In the genomic region with DNA sequence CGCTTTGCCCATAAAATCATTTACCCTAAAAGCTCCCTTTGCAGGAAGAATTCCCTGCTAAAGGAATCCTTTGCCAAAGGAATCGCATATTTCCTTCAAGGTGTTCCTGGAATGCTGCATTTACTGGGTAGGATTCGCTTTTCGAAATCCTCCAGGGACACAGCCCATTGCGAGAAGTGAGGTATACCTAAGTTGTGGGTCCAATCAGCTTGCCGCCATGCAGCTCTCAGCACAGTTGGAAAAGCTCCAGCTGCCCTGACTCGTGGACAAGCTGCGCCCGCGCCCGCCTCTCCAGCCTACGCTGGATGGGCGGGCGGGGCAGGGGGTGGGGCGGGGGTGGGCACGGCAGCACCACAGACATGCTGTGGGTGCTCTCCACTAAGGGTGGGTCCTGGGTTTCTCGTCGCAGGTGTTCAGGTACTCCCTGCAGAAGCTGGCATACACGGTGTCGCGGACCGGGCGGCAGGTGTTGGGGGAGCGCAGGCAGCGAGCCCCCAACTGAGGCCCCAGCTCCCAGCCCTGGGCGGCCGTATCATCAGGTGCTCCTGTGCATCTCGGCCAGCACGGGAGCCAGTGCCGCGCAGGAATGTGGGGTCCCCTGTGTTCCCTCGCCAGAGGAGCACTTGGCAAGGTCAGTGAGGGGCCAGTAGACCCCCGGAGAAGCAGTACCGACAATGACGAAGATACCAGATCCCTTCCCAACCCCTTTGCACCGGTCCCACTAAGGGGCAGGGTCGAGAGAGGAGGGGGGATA, we compare ENCODE assay signal across 12 cellular contexts. TPM values are rescaled to one million over a fixed set of nuclear protein-coding genes. Genes with fewer than 3 reads are reported as not detected.
DNase-seq lines count a peak whose midpoint lies in the region; ATAC-seq and FAIRE-seq lines count a peak whose summit lies in the region.
"Had no signal": no experiment of that assay in that cellular context is flagged by ENCODE, and none has a peak within 500 bp of the region (broad histone marks: within the 10 kb centered on the region; RNA-seq: fewer than 3 reads in every experiment).

No MANE protein-coding gene starts in this region.

- peaks cover 41 to 68% of the 10 kb centered on the region in 2 donors for H3K4me1 Mint-ChIP-seq in stimulated activated naive B cell treated with anti-CD40 and anti-IgM and Interleukin-4, amounts not matched to agents 10 μg/mL and 1 μg/mL and 100 μg/mL, for 72 hours
- H3K4me1 Mint-ChIP-seq in activated T-cell treated with anti-CD3 and anti-CD28 coated beads, Interleukin-2, amount 50 U/mL, for 24 hours (ENCODE audit: low read depth), result peaks cover 61% of the 10 kb centered on the region

- peaks cover 8 to 11% of the 10 kb centered on the region in 2 donors for H3K36me3 ChIP-seq in small intestine (ENCODE audit: control insufficient read depth in 2 of 2, insufficient read depth in 2 of 2, low read length in 2 of 2)

- H3K4me1 ChIP-seq in small intestine (ENCODE audit: control insufficient read depth in 2 of 2, insufficient read depth in 1 of 2, low read depth in 1 of 2, low read length in 1 of 2), result peaks cover 2 to 10% of the 10 kb centered on the region in 2 donors

- H3K36me3 Mint-ChIP-seq in stimulated activated naive B cell treated with anti-CD40 and anti-IgM and Interleukin-4, amounts not matched to agents 10 μg/mL and 1 μg/mL and 100 μg/mL, for 72 hours, result peaks cover 26 to 47% of the 10 kb centered on the region in 2 donors
- peaks cover 54% of the 10 kb centered on the region for H3K36me3 Mint-ChIP-seq in activated T-cell treated with anti-CD3 and anti-CD28 coated beads, Interleukin-2, amount 50 U/mL, for 24 hours (ENCODE audit: low read depth)

- FAIRE-seq in small intestine (lab: Jason Lieb, UNC), result no peak

- H3K27ac Mint-ChIP-seq in stimulated activated naive B cell treated with anti-CD40 and anti-IgM and Interleukin-4, amounts not matched to agents 10 μg/mL and 1 μg/mL and 100 μg/mL, for 72 hours, result no peak overlapping the region
- H3K27ac Mint-ChIP-seq in activated T-cell treated with anti-CD3 and anti-CD28 coated beads, Interleukin-2, amount 50 U/mL, for 24 hours, result no peak overlapping the region
- H3K27ac Mint-ChIP-seq: activated CD4-positive, alpha-beta T cell treated with anti-CD3 and anti-CD28 coated beads for 36 hours had no signal

- DNase-seq in NCI-H2107 treated with DMSO at 0.1 percent for 48 hours (lab: John Stamatoyannopoulos, UW; ENCODE audit: unreplicated experiment) (peak; percentile 47), cerebellum (ENCODE audit: low spot score) (peak; percentile 58), kidney tubule cell (ENCODE audit: low spot score) (peak; percentile 50), small intestine (peak; percentile 67)
- no peak for DNase-seq in stimulated activated naive B cell treated with anti-CD40 and anti-IgM and Interleukin-4, amounts not matched to agents 10 μg/mL and 1 μg/mL and 100 μg/mL, for 72 hours
- no peak for DNase-seq in activated T-cell treated with anti-CD3 and anti-CD28 coated beads, Interleukin-2, amount 50 U/mL, for 24 hours
- no peak for DNase-seq in stimulated activated CD4-positive, alpha-beta T cell treated with anti-CD3 and anti-CD28 coated beads, Interleukin-4, amount 100 ng/mL, for 1 hour
- DNase-seq: activated CD4-positive, alpha-beta T cell treated with anti-CD3 and anti-CD28 coated beads for 36 hours; aorta; DMS 273 treated with DMSO at 0.1 percent for 48 hours had no signal

- 56 to 74% (median 66%) methylated on average over 37 of the region's 37 CpGs for WGBS in small intestine, 3 donors

- ATAC-seq in stimulated activated naive B cell treated with anti-CD40 and anti-IgM and Interleukin-4, amounts not matched to agents 10 μg/mL and 1 μg/mL and 100 μg/mL, for 72 hours (replicated peaks), result no peak
- no peak for ATAC-seq in HG03159 (IDR thresholded peaks at IDR 0.05; ENCODE audit: unreplicated experiment)
- ATAC-seq: activated CD4-positive, alpha-beta T cell treated with anti-CD3 and anti-CD28 coated beads for 36 hours had no signal

- H3K9me3 Mint-ChIP-seq in stimulated activated naive B cell treated with anti-CD40 and anti-IgM and Interleukin-4, amounts not matched to agents 10 μg/mL and 1 μg/mL and 100 μg/mL, for 72 hours, result no peaks in the 10 kb centered on the region
- H3K9me3 Mint-ChIP-seq in activated T-cell treated with anti-CD3 and anti-CD28 coated beads, Interleukin-2, amount 50 U/mL, for 24 hours, result no peaks in the 10 kb centered on the region
- H3K9me3 Mint-ChIP-seq: IgD-negative memory B cell had no signal

- H3K27ac ChIP-seq in small intestine (ENCODE audit: low read depth in 1 of 2, low read length in 1 of 2), result no peak overlapping the region

- no peaks in the 10 kb centered on the region for H3K9me3 ChIP-seq in small intestine (ENCODE audit: control insufficient read depth, low read depth)

- H3K27me3 ChIP-seq in small intestine (ENCODE audit: control insufficient read depth in 2 of 2, insufficient read depth in 2 of 2, low read length in 2 of 2), result no peaks in the 10 kb centered on the region

- H3K4me3 Mint-ChIP-seq in stimulated activated naive B cell treated with anti-CD40 and anti-IgM and Interleukin-4, amounts not matched to agents 10 μg/mL and 1 μg/mL and 100 μg/mL, for 72 hours, result no peak overlapping the region
- no peak overlapping the region for H3K4me3 Mint-ChIP-seq in activated T-cell treated with anti-CD3 and anti-CD28 coated beads, Interleukin-2, amount 50 U/mL, for 24 hours

- H3K27me3 Mint-ChIP-seq in stimulated activated naive B cell treated with anti-CD40 and anti-IgM and Interleukin-4, amounts not matched to agents 10 μg/mL and 1 μg/mL and 100 μg/mL, for 72 hours, result no peaks in the 10 kb centered on the region
- no peaks in the 10 kb centered on the region for H3K27me3 Mint-ChIP-seq in activated T-cell treated with anti-CD3 and anti-CD28 coated beads, Interleukin-2, amount 50 U/mL, for 24 hours
- H3K27me3 Mint-ChIP-seq: activated CD4-positive, alpha-beta T cell treated with anti-CD3 and anti-CD28 coated beads for 36 hours; IgD-negative memory B cell had no signal

- H3K4me3 ChIP-seq in small intestine (ENCODE audit: low read depth in 1 of 2, low read length in 2 of 2), result no peak overlapping the region

RNA-seq across cellular contexts. Expression of gene NNAT, which starts 1.4 kb away (rescaled TPM):
- total RNA-seq in cerebellum, result 629 TPM
- 10 to 100 TPM in 1 of 3 donors, 1 to 10 TPM in 1, not detected in 1; 2.7 to 10.6 TPM for polyA plus RNA-seq in small intestine
- polyA plus RNA-seq: IgD-negative memory B cell had no signal

RNA-seq across cellular contexts. Expression of gene BLCAP, which starts 5.2 kb away (rescaled TPM):
- total RNA-seq in cerebellum, result 107 TPM
- 10 to 100 TPM; 57.3 to 67.8 (median 63.8) TPM for polyA plus RNA-seq in small intestine

Comparison
In these comparisons a context has a peak if more than half of its experiments do, and no peak if none do; other contexts are left out.
1. DNase-seq: peak in NCI-H2107 treated with DMSO at 0.1 percent for 48 hours (single experiment), cerebellum (single experiment), kidney tubule cell (single experiment) and small intestine (single experiment); none in stimulated activated naive B cell treated with anti-CD40 and anti-IgM and Interleukin-4, amounts not matched to agents 10 μg/mL and 1 μg/mL and 100 μg/mL, for 72 hours (single experiment), activated T-cell treated with anti-CD3 and anti-CD28 coated beads, Interleukin-2, amount 50 U/mL, for 24 hours (single experiment) and stimulated activated CD4-positive, alpha-beta T cell treated with anti-CD3 and anti-CD28 coated beads, Interleukin-4, amount 100 ng/mL, for 1 hour (single experiment).